25 cellular contexts compared by ENCODE assay signal in genomic region chr22:24763872-24764485, GRCh38. TPM values are rescaled to one million over a fixed set of nuclear protein-coding genes. Genes with fewer than 3 reads are reported as not detected.
DNase-seq lines count a peak whose midpoint lies in the region; TF ChIP-seq lines count a peak whose summit lies in the region.
"Had no signal": no experiment of that assay in that cellular context is flagged by ENCODE, and none has a peak within 500 bp of the region (broad histone marks: within the 10 kb centered on the region; RNA-seq: fewer than 3 reads in every experiment).

No MANE protein-coding gene starts in this region.

- no peak overlapping the region for H3K4me3 ChIP-seq in stomach
- H3K4me3 ChIP-seq: BLaER1, GM23248, PC-9 had no signal

- no peaks in the 10 kb centered on the region for H3K4me1 ChIP-seq in stomach

- TF ChIP-seq POLR2A in stomach (IDR thresholded peaks at IDR 0.05) = no peak

- no peaks in the 10 kb centered on the region for H3K9me3 ChIP-seq in stomach
- H3K9me3 ChIP-seq: BLaER1, SJCRH30 had no signal

- TF ChIP-seq CTCF in stomach (IDR thresholded peaks at IDR 0.05) = no peak

- H3K27ac ChIP-seq in stomach = no peak overlapping the region
- H3K27ac ChIP-seq: BLaER1, GM23248, PC-9 had no signal

- peak; percentile 46 for DNase-seq in activated CD8-positive, alpha-beta memory T cell treated with anti-CD3 and anti-CD28 coated beads for 24 hours
- DNase-seq in activated CD8-positive, alpha-beta memory T cell treated with anti-CD3 and anti-CD28 coated beads, Interleukin-2, amount 50 U/mL, for 48 hours = no peak
- DNase-seq in NCI-H146 treated with DMSO at 0.1 percent for 48 hours (lab: John Stamatoyannopoulos, UW; ENCODE audit: unreplicated experiment) (peak; percentile 49), myocyte (ENCODE audit: low read depth) (peak; percentile 4), stomach (peak; percentile 22), HEK293T (ENCODE audit: extremely low spot score) (no peak), GF-D8 (lab: John Stamatoyannopoulos, UW) (no peak), superior temporal gyrus (ENCODE audit: extremely low spot score) (no peak)
- DNase-seq: CD4-positive, CD25-positive, alpha-beta regulatory T cell; GM23248; NCI-H1092 treated with DMSO at 0.1 percent for 48 hours; NCI-H1436; NCI-H1930; NCI-H2107; NCI-H2227 treated with DMSO at 0.1 percent for 48 hours; NCI-H524; NCI-H774; PC-9 had no signal

- peaks cover 0 to 28% (median 0%) of the 10 kb centered on the region in 3 donors for H3K27me3 ChIP-seq in stomach
- H3K27me3 ChIP-seq: BLaER1, SJCRH30 had no signal

- CTCF ChIA-PET in HEK293T (lab: Yijun Ruan, JAX) = no interaction called here

- 71 to 81% (median 76%) methylated on average over 25 to 38 of the region's 38 CpGs for WGBS in stomach, 5 donors

- intact Hi-C loops in stomach (cut with DNase I; ENCODE audit: low total_unique reads) = no loop called here

- no peak for TF ChIP-seq EP300 in stomach (IDR thresholded peaks at IDR 0.05)

- H3K36me3 ChIP-seq in stomach = no peaks in the 10 kb centered on the region
- H3K36me3 ChIP-seq: BLaER1, SJCRH30 had no signal

- POLR2A ChIA-PET in HEK293T (lab: Yijun Ruan, JAX) = no interaction called here

TF ChIP-seq in HEK293T, 16 proteins besides CTCF, POLR2A, EP300 and RAD21:
- TF ChIP-seq SP1 (IDR thresholded peaks at IDR 0.05) (no peak), ELF4 (IDR thresholded peaks at IDR 0.05) (no peak), PKNOX1 (IDR thresholded peaks at IDR 0.05) (no peak), BHLHE40 (IDR thresholded peaks at IDR 0.05; ENCODE audit: borderline replicate concordance) (no peak), FOXM1 (IDR thresholded peaks at IDR 0.05; ENCODE audit: borderline replicate concordance) (no peak), NFRKB (IDR thresholded peaks at IDR 0.05) (no peak), L3MBTL2 (conservative IDR thresholded peaks at IDR 0.05) (no peak), HDGF (IDR thresholded peaks at IDR 0.05; ENCODE audit: borderline replicate concordance) (no peak), LEF1 (IDR thresholded peaks at IDR 0.05; ENCODE audit: borderline replicate concordance) (no peak), ARNT (IDR thresholded peaks at IDR 0.05) (no peak), FOXK2 (IDR thresholded peaks at IDR 0.05) (no peak), CTBP1 (IDR thresholded peaks at IDR 0.05; ENCODE audit: borderline replicate concordance) (no peak), SUZ12 (IDR thresholded peaks at IDR 0.05) (no peak), TARDBP (IDR thresholded peaks at IDR 0.05) (no peak), ZNF384 (IDR thresholded peaks at IDR 0.05) (no peak), FOXA1 (IDR thresholded peaks at IDR 0.05) (no peak)

RNA-seq across cellular contexts. Expression of gene PIWIL3, which starts 10.5 kb away (rescaled TPM):
- total RNA-seq in myocyte (not detected in 2 replicates), stomach (not detected)
- polyA plus RNA-seq in myocyte (2012) = not detected
- not detected for polyA plus RNA-seq in stomach
- total RNA-seq: CD4-positive, CD25-positive, alpha-beta regulatory T cell; GM23248; M059J; PC-9; Right ventricle myocardium inferior; RPMI7951 had no signal
- polyA plus RNA-seq: CD4-positive, CD25-positive, alpha-beta regulatory T cell; GM23248; IgD-negative memory B cell had no signal

RNA-seq across cellular contexts. Expression of gene SGSM1, which starts 42.0 kb away (rescaled TPM):
- not detected in 2 replicates for total RNA-seq in myocyte
- not detected for polyA plus RNA-seq in myocyte (2012)
- 1 to 10 TPM; 1.3 to 4.7 (median 4.0) TPM for total RNA-seq in stomach
- polyA plus RNA-seq in stomach = under 1 TPM; 0.68 to 0.80 (median 0.76) TPM
- total RNA-seq: GM23248, M059J, RPMI7951, SJCRH30 had no signal
- polyA plus RNA-seq: AG04450, GM23248 had no signal

Comparison
In these comparisons a context has a peak if more than half of its experiments do, and no peak if none do; other contexts are left out.
1. DNase-seq: peak in activated CD8-positive, alpha-beta memory T cell treated with anti-CD3 and anti-CD28 coated beads for 24 hours (single experiment), NCI-H146 treated with DMSO at 0.1 percent for 48 hours (single experiment), myocyte (single experiment) and stomach (single experiment); none in activated CD8-positive, alpha-beta memory T cell treated with anti-CD3 and anti-CD28 coated beads, Interleukin-2, amount 50 U/mL, for 48 hours (single experiment), HEK293T (single experiment), GF-D8 (single experiment) and superior temporal gyrus (single experiment).